24 cellular contexts compared by ENCODE assay signal in the genomic region with DNA sequence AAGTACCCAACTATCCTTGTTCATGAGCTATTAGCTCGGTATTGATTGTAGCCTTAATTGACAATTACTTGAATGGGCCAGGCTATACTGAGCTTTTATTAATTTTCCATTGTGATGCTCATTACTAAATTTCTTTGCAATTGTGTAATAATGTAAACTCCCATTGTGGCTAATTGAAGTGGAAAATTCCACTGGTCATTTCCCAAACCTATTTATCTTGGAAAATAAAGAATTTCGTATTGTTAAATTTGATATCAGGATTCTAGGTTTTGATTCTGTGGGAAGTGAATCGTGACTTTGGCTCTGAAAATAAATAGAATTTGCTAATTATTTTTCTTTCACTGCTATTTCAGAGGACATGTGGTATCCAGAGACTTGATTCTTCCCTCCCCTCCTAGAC.
"Had no signal": no experiment of that assay in that cellular context is flagged by ENCODE, and none has a peak within 500 bp of the region (broad histone marks: within the 10 kb centered on the region; RNA-seq: fewer than 3 reads in every experiment).

No MANE protein-coding gene starts in this region.

- H3K36me3 ChIP-seq: colonic mucosa, esophagus muscularis mucosa, esophagus squamous epithelium, gastrocnemius medialis, gastroesophageal sphincter, heart left ventricle, heart right ventricle had no signal

- H3K27me3 ChIP-seq: colonic mucosa, dorsolateral prefrontal cortex, esophagus muscularis mucosa, esophagus squamous epithelium, foreskin keratinocyte, gastrocnemius medialis, gastroesophageal sphincter, heart left ventricle, heart right ventricle had no signal

- H3K4me3 Mint-ChIP-seq: dendritic cell treated with granulocyte-macrophage colony-stimulating factor and Interleukin-4, amounts not matched to agents 40 ng/mL and 50 ng/mL, for 4 days; effector memory CD8-positive, alpha-beta T cell; endodermal cell had no signal

- H3K4me3 ChIP-seq: colonic mucosa, coronary artery, dorsolateral prefrontal cortex, esophagus muscularis mucosa, esophagus squamous epithelium, gastrocnemius medialis, gastroesophageal sphincter, heart left ventricle, heart right ventricle had no signal

- H3K9me3 Mint-ChIP-seq: effector memory CD8-positive, alpha-beta T cell; endodermal cell had no signal

- H3K4me1 ChIP-seq: colonic mucosa, esophagus muscularis mucosa, gastrocnemius medialis, gastroesophageal sphincter had no signal

- H3K27ac Mint-ChIP-seq: effector memory CD8-positive, alpha-beta T cell; endodermal cell had no signal

- H3K27ac ChIP-seq: colonic mucosa, coronary artery, dorsolateral prefrontal cortex, epithelial cell of prostate, esophagus muscularis mucosa, esophagus squamous epithelium, foreskin keratinocyte, gastrocnemius medialis, gastroesophageal sphincter, heart left ventricle, heart right ventricle had no signal

- H3K27me3 Mint-ChIP-seq: dendritic cell treated with granulocyte-macrophage colony-stimulating factor and Interleukin-4, amounts not matched to agents 40 ng/mL and 50 ng/mL, for 4 days; effector memory CD8-positive, alpha-beta T cell had no signal

- H3K9me3 ChIP-seq: colonic mucosa, esophagus muscularis mucosa, esophagus squamous epithelium, gastrocnemius medialis, gastroesophageal sphincter, heart left ventricle, heart right ventricle had no signal

- H3K4me1 Mint-ChIP-seq: endodermal cell had no signal

- DNase-seq: colonic mucosa; cortex of kidney; dermis blood vessel endothelial cell; dorsolateral prefrontal cortex; effector CD4-positive, alpha-beta T cell; effector CD8-positive, alpha-beta T cell; effector memory CD4-positive, alpha-beta T cell; effector memory CD8-positive, alpha-beta T cell; endodermal cell; erythroblast; esophagus squamous epithelium; foreskin fibroblast; foreskin keratinocyte; foreskin melanocyte; gastrocnemius medialis; glutamatergic neuron; head of caudate nucleus; heart left ventricle; heart right ventricle had no signal
